In genomic region chr17:36816214-36816613, GRCh38 we compare ENCODE assay signal across 22 cellular contexts.
"Had no signal": no experiment of that assay in that cellular context is flagged by ENCODE, and none has a peak within 500 bp of the region (broad histone marks: within the 10 kb centered on the region; RNA-seq: fewer than 3 reads in every experiment).

No MANE protein-coding gene starts in this region.

- H3K9me3 ChIP-seq: left lung, pancreas, right lobe of liver, thoracic aorta, tibial nerve, upper lobe of left lung had no signal

- H3K9me3 Mint-ChIP-seq: effector memory CD8-positive, alpha-beta T cell; naive thymus-derived CD4-positive, alpha-beta T cell; nephron; stimulated activated naive B cell treated with anti-CD40 and anti-IgM and Interleukin-4, amounts not matched to agents 10 μg/mL and 1 μg/mL and 100 μg/mL, for 72 hours; stimulated activated naive CD8-positive, alpha-beta T cell treated with anti-CD3 and anti-CD28 coated beads, Interleukin-15, Interleukin-2, amounts not matched to agents 100 ng/mL and 50 ng/mL, for 24 hours had no signal

- FAIRE-seq: endometrium, frontal cortex, pancreas, small intestine, urothelium cell line had no signal

- H3K36me3 ChIP-seq: left lung, pancreas, right lobe of liver, thoracic aorta, tibial nerve, upper lobe of left lung had no signal

- H3K4me3 ChIP-seq: left lung, pancreas, right lobe of liver, thoracic aorta, tibial nerve, upper lobe of left lung had no signal

- H3K4me3 Mint-ChIP-seq: effector memory CD8-positive, alpha-beta T cell; naive thymus-derived CD4-positive, alpha-beta T cell; nephron; stimulated activated naive B cell treated with anti-CD40 and anti-IgM and Interleukin-4, amounts not matched to agents 10 μg/mL and 1 μg/mL and 100 μg/mL, for 72 hours; stimulated activated naive CD8-positive, alpha-beta T cell treated with anti-CD3 and anti-CD28 coated beads, Interleukin-15, Interleukin-2, amounts not matched to agents 100 ng/mL and 50 ng/mL, for 24 hours had no signal

- H3K27ac ChIP-seq: left lung, pancreas, right lobe of liver, thoracic aorta, tibial nerve, upper lobe of left lung had no signal

- DNase-seq: cortex of kidney; effector memory CD8-positive, alpha-beta T cell; left cardiac atrium; left lung; mesenchymal stem cell; midbrain; naive thymus-derived CD4-positive, alpha-beta T cell; occipital lobe; pancreas; right lobe of liver; small intestine; stimulated activated CD4-positive, alpha-beta T cell treated with anti-CD3 and anti-CD28 coated beads, Interleukin-15, amount 100 ng/mL, for 24 hours; stimulated activated CD4-positive, alpha-beta T cell treated with anti-CD3 and anti-CD28 coated beads, Interleukin-2, amount 100 ng/mL, for 48 hours; stimulated activated naive B cell treated with anti-CD40 and anti-IgM and Interleukin-4, amounts not matched to agents 10 μg/mL and 1 μg/mL and 100 μg/mL, for 72 hours had no signal

- H3K36me3 Mint-ChIP-seq: naive thymus-derived CD4-positive, alpha-beta T cell; stimulated activated naive B cell treated with anti-CD40 and anti-IgM and Interleukin-4, amounts not matched to agents 10 μg/mL and 1 μg/mL and 100 μg/mL, for 72 hours had no signal

- H3K27ac Mint-ChIP-seq: effector memory CD8-positive, alpha-beta T cell; naive thymus-derived CD4-positive, alpha-beta T cell; stimulated activated naive B cell treated with anti-CD40 and anti-IgM and Interleukin-4, amounts not matched to agents 10 μg/mL and 1 μg/mL and 100 μg/mL, for 72 hours; stimulated activated naive CD8-positive, alpha-beta T cell treated with anti-CD3 and anti-CD28 coated beads, Interleukin-15, Interleukin-2, amounts not matched to agents 100 ng/mL and 50 ng/mL, for 24 hours had no signal

- H3K27me3 ChIP-seq: pancreas, right lobe of liver had no signal

- H3K4me1 ChIP-seq: left lung, pancreas, right lobe of liver, tibial nerve, upper lobe of left lung had no signal
